Comparison of ENCODE assay signal across 25 cellular contexts in the genomic region with DNA sequence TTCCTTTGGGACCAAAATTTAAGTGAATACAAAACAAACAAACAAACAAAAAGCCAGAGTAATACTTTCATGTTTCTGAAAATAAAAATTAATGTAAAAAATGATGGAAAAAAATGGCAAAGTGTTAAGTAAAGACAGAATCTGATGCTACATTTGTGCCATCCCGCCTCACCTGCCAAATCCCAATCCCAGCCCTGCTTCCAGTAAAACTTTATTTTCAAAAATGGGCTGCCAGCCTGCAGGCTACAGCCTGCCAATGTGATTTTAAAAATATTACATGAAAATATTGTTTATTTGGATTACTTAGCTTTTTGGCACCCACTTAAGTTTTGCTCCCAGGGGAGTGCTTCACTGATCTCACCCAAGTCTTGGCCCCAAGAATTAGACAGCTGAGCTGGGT.
"Had no signal": no experiment of that assay in that cellular context is flagged by ENCODE, and none has a peak within 500 bp of the region (broad histone marks: within the 10 kb centered on the region; RNA-seq: fewer than 3 reads in every experiment).

No MANE protein-coding gene starts in this region.

- H3K9me3 ChIP-seq: neutrophil, pancreas, psoas muscle, right lobe of liver, suprapubic skin, testis, upper lobe of left lung, vagina had no signal

- H3K27me3 ChIP-seq: pancreas, right lobe of liver, testis, tibial nerve, upper lobe of left lung, vagina had no signal

- H3K4me3 ChIP-seq: pancreas, psoas muscle, right lobe of liver, skin epidermis, suprapubic skin, testis, tibial nerve, upper lobe of left lung, vagina had no signal

- H3K36me3 ChIP-seq: neutrophil, pancreas, right lobe of liver, suprapubic skin, tibial nerve, upper lobe of left lung, vagina had no signal

- ATAC-seq: naive thymus-derived CD8-positive, alpha-beta T cell; natural killer cell treated with Interleukin-12 subunit alpha and Interleukin-12 subunit beta and Interleukin-15 and Interleukin-18, amount 100 ng/mL, for 72 hours; right cardiac atrium; stimulated activated effector memory CD8-positive, alpha-beta T cell treated with anti-CD3 and anti-CD28 coated beads, Interleukin-12 subunit alpha, Interleukin-12 subunit beta, amount 100 ng/mL, for 72 hours had no signal

- H3K27ac ChIP-seq: neutrophil, pancreas, psoas muscle, right lobe of liver, skin epidermis, suprapubic skin, testis, tibial nerve, upper lobe of left lung, vagina had no signal

- DNase-seq: naive B cell; nephron progenitor cell; nucleus accumbens; pancreas; right cardiac atrium; right lobe of liver; stimulated activated CD4-positive, alpha-beta T cell treated with anti-CD3 and anti-CD28 coated beads, Interleukin-15, amount 100 ng/mL, for 24 hours; stimulated activated CD4-positive, alpha-beta T cell treated with anti-CD3 and anti-CD28 coated beads, Interleukin-2, amount 100 ng/mL, for 24 hours; stimulated activated CD4-positive, alpha-beta T cell treated with anti-CD3 and anti-CD28 coated beads, Interleukin-2, amount 100 ng/mL, for 48 hours; stimulated activated CD4-positive, alpha-beta T cell treated with anti-CD3 and anti-CD28 coated beads, Interleukin-4, amount 100 ng/mL, for 24 hours; stimulated activated naive B cell treated with anti-CD40 and anti-IgM and Interleukin-4, amounts not matched to agents 10 μg/mL and 1 μg/mL and 100 μg/mL, for 72 hours; stimulated activated naive CD4-positive, alpha-beta T cell treated with Interleukin-2 at 50 U/mL for 16 hours; substantia nigra; testis; trophoblast cell had no signal
